Comparison of ENCODE assay signal across 9 cellular contexts in the genomic region with DNA sequence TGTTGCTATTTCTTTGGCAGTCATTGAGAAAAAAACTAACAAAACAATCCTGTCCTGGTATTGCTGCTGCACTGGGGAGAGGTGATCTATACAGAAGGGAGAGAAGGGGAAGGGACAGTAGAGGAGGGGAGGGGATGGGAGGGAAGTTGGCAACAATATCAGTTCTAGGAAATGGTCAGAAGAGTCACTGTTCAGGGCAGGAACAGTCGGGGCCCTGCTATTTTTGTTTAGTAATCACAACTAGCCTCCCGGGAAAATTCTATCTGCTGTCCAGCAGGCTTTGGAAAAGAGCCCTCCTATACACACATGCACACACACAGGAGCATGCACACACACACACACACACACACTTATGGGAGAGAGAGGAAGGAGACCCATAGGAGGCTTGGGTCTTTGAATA.
A peak's percentile ranks its signal among the peaks of the same experiment; 100 is the strongest.
DNase-seq lines count a peak whose midpoint lies in the region; TF ChIP-seq lines count a peak whose summit lies in the region.
"Had no signal": no experiment of that assay in that cellular context is flagged by ENCODE, and none has a peak within 500 bp of the region (broad histone marks: within the 10 kb centered on the region; RNA-seq: fewer than 3 reads in every experiment).

No MANE protein-coding gene starts in this region.

- peak overlapping the region; percentile 42 to 78 (median 73) for H3K4me3 ChIP-seq in subcutaneous abdominal adipose tissue (ENCODE audit: low read depth in 1 of 5, low read length in 5 of 5)

- H3K4me1 Mint-ChIP-seq in activated naive CD8-positive, alpha-beta T cell (ENCODE audit: low read depth): peaks cover 54% of the 10 kb centered on the region
- H3K4me1 Mint-ChIP-seq in progenitor cell of endocrine pancreas (ENCODE audit: low read depth): no peaks in the 10 kb centered on the region

- peak overlapping the region; percentile 99 for H3K27ac Mint-ChIP-seq in activated naive CD8-positive, alpha-beta T cell
- no peak overlapping the region for H3K27ac Mint-ChIP-seq in progenitor cell of endocrine pancreas

- peak overlapping the region; percentile 96 for H3K27ac ChIP-seq in subcutaneous abdominal adipose tissue (ENCODE audit: low read depth, low read length)
- H3K27ac ChIP-seq: 22Rv1 had no signal

- H3K4me1 ChIP-seq in subcutaneous abdominal adipose tissue (ENCODE audit: control insufficient read depth in 5 of 5, insufficient read depth in 5 of 5, low read length in 5 of 5): peaks cover 2 to 32% (median 21%) of the 10 kb centered on the region in 5 donors

- DNase-seq in NK-92 treated with Interleukin-12 subunit alpha and Interleukin-12 subunit beta, amount 100 ng/mL, for 24 hours (lab: John Stamatoyannopoulos, UW): peak; percentile 14
- no peak for DNase-seq in NK-92 (lab: John Stamatoyannopoulos, UW; ENCODE audit: unreplicated experiment)
- DNase-seq in iris pigment epithelial cell (ENCODE audit: low read depth): peak; percentile 17
- no peak for DNase-seq in progenitor cell of endocrine pancreas (ENCODE audit: low spot score, unreplicated experiment)
- DNase-seq in H4 (ENCODE audit: low spot score): no peak
- no peak for DNase-seq in CD1c-positive myeloid dendritic cell (ENCODE audit: extremely low spot score)

- no peaks in the 10 kb centered on the region for H3K36me3 ChIP-seq in subcutaneous abdominal adipose tissue (ENCODE audit: control insufficient read depth in 5 of 5, insufficient read depth in 5 of 5, low read length in 5 of 5)

- H3K27me3 Mint-ChIP-seq in activated naive CD8-positive, alpha-beta T cell: no peaks in the 10 kb centered on the region
- no peaks in the 10 kb centered on the region for H3K27me3 Mint-ChIP-seq in progenitor cell of endocrine pancreas

- no peak for TF ChIP-seq CTCF in progenitor cell of endocrine pancreas (IDR thresholded peaks at IDR 0.05; ENCODE audit: unreplicated experiment)

- H3K9ac ChIP-seq in subcutaneous abdominal adipose tissue (ENCODE audit: low read length in 5 of 5): peak overlapping the region; percentile 5 to 64 (median 14)

- H3K9me3 Mint-ChIP-seq in activated naive CD8-positive, alpha-beta T cell (ENCODE audit: low read depth): no peaks in the 10 kb centered on the region
- peaks cover 14% of the 10 kb centered on the region for H3K9me3 Mint-ChIP-seq in progenitor cell of endocrine pancreas (ENCODE audit: low read depth)

- H3K4me3 Mint-ChIP-seq in activated naive CD8-positive, alpha-beta T cell: peak overlapping the region; percentile 91
- H3K4me3 Mint-ChIP-seq in progenitor cell of endocrine pancreas (ENCODE audit: low read depth): no peak overlapping the region

- no peaks in the 10 kb centered on the region for H3K9me3 ChIP-seq in subcutaneous abdominal adipose tissue (ENCODE audit: control insufficient read depth in 5 of 5, low read length in 5 of 5)

- H3K36me3 Mint-ChIP-seq in activated naive CD8-positive, alpha-beta T cell: peaks cover 21% of the 10 kb centered on the region
- H3K36me3 Mint-ChIP-seq in progenitor cell of endocrine pancreas (ENCODE audit: insufficient read depth): no peaks in the 10 kb centered on the region

- H3K27me3 ChIP-seq in subcutaneous abdominal adipose tissue (ENCODE audit: control insufficient read depth in 5 of 5, insufficient read depth in 4 of 5, low read length in 5 of 5): no peaks in the 10 kb centered on the region

Comparison
In these comparisons a context has a peak if more than half of its experiments do, and no peak if none do; other contexts are left out.
1. DNase-seq: peak in NK-92 treated with Interleukin-12 subunit alpha and Interleukin-12 subunit beta, amount 100 ng/mL, for 24 hours (single experiment) and iris pigment epithelial cell (single experiment); none in NK-92 (single experiment), progenitor cell of endocrine pancreas (single experiment), H4 (single experiment) and CD1c-positive myeloid dendritic cell (single experiment).